9 cellular contexts compared by ENCODE assay signal in genomic region chr21:43352568-43353281, GRCh38.
DNase-seq lines count a peak whose midpoint lies in the region; ATAC-seq, FAIRE-seq and TF ChIP-seq lines count a peak whose summit lies in the region.
"Had no signal": no experiment of that assay in that cellular context is flagged by ENCODE, and none has a peak within 500 bp of the region (broad histone marks: within the 10 kb centered on the region; RNA-seq: fewer than 3 reads in every experiment).

No MANE protein-coding gene starts in this region.

- POLR2A ChIA-PET in CD4-positive, alpha-beta memory T cell (lab: Charles Lee; ENCODE audit: partially characterized antibody): no interaction called here
- POLR2A ChIA-PET in GM12878 (lab: Charles Lee): interaction anchor here (0.6 to 1.4 kb wide), 7 partner anchors 10 to 1468 kb away, joined by 3 to 6 read pairs (median 3); no protein-coding TSS in a partner anchor

- peaks cover 12% of the 10 kb centered on the region for H3K79me2 ChIP-seq in GM12878 (ENCODE audit: control insufficient read depth, insufficient read depth, low read length)

- DNase-seq in CD4-positive, alpha-beta memory T cell: peak in 4 of 5 donors; percentile 19 to 45 (median 25)
- DNase-seq in GM12878 (ENCODE audit: low read depth, low spot score): peak; percentile 100
- no peak for DNase-seq in Kasumi-1 (lab: John Stamatoyannopoulos, UW)
- DNase-seq in Ammon's horn (ENCODE audit: low spot score): no peak
- no peak for DNase-seq in NOMO-1 (lab: John Stamatoyannopoulos, UW; ENCODE audit: unreplicated experiment in 2 of 2)

- peak overlapping the region in 1 of 8 donors; percentile 30 for H3K4me3 Mint-ChIP-seq in CD4-positive, alpha-beta memory T cell
- H3K4me3 Mint-ChIP-seq: central memory CD8-positive, alpha-beta T cell had no signal

- H3K9ac ChIP-seq in GM12878 (ENCODE audit: control insufficient read depth, insufficient read depth, low read length): peak overlapping the region; percentile 100

- H3K27me3 ChIP-seq in CD4-positive, alpha-beta memory T cell (ENCODE audit: insufficient read depth, low read length): no peaks in the 10 kb centered on the region
- no peaks in the 10 kb centered on the region for H3K27me3 ChIP-seq in GM12878 (replicated peaks in 1 of 2; ENCODE audit: control insufficient read depth in 2 of 2, insufficient read depth in 2 of 2, low read length in 1 of 2)

- CTCF ChIA-PET in CD4-positive, alpha-beta memory T cell (lab: Charles Lee; ENCODE audit: partially characterized antibody): no interaction called here
- CTCF ChIA-PET in GM12878 (lab: Yijun Ruan, JAX): interaction anchor here (0.7 to 2.5 kb wide), 6 partner anchors 34 to 293 kb away, joined by 3 to 9 read pairs (median 3); no protein-coding TSS in a partner anchor

- no peaks in the 10 kb centered on the region for H3K9me3 Mint-ChIP-seq in CD4-positive, alpha-beta memory T cell
- H3K9me3 Mint-ChIP-seq: central memory CD8-positive, alpha-beta T cell had no signal

- BruUV-seq in GM12878 (replicated peaks; lab: Mats Ljungman, UMichigan): no TSS peak

- H3K4me1 ChIP-seq in CD4-positive, alpha-beta memory T cell (ENCODE audit: insufficient read depth, low read length): no peaks in the 10 kb centered on the region
- H3K4me1 ChIP-seq in GM12878 (ENCODE audit: control insufficient read depth, insufficient read depth, low read length): peaks cover 44% of the 10 kb centered on the region

- H2AFZ ChIP-seq in GM12878 (ENCODE audit: control insufficient read depth, low read depth, low read length): peak overlapping the region; percentile 73

- H3K27me3 Mint-ChIP-seq in CD4-positive, alpha-beta memory T cell: no peaks in the 10 kb centered on the region
- H3K27me3 Mint-ChIP-seq: central memory CD8-positive, alpha-beta T cell had no signal

- no peaks in the 10 kb centered on the region for H3K36me3 Mint-ChIP-seq in CD4-positive, alpha-beta memory T cell

- H3K27ac ChIP-seq in CD4-positive, alpha-beta memory T cell (ENCODE audit: low read depth, low read length): no peak overlapping the region
- peak overlapping the region; percentile 100 for H3K27ac ChIP-seq in GM12878 (ENCODE audit: control insufficient read depth, insufficient read depth)

- H3K27ac Mint-ChIP-seq in CD4-positive, alpha-beta memory T cell: peak overlapping the region in 5 of 7 donors; percentile 34 to 66 (median 51)

- TF ChIP-seq CTCF in GM12878 (IDR thresholded peaks at IDR 0.05 in 2 of 3, conservative IDR thresholded peaks at IDR 0.05 in 1 of 3; ENCODE audit: control insufficient read depth in 2 of 3, extremely low read depth in 1 of 3, insufficient read depth in 1 of 3, low read depth in 3 of 3, low read length in 3 of 3): no peak

- WGBS in GM12878 (ENCODE audit: insufficient coverage, insufficient replicate concordance, low lambda C conversion rate, missing lambda C conversion rate): 5% methylated on average over 16 of the region's 16 CpGs

- peak in 1 of 2 experiments; percentile 82; a peak in 2 of 4 replicates for TF ChIP-seq EP300 in GM12878 (IDR thresholded peaks at IDR 0.05; ENCODE audit: borderline replicate concordance in 1 of 2, control insufficient read depth in 1 of 2, low read depth in 2 of 2, low read length in 2 of 2)

- intact Hi-C loops in CD4-positive, alpha-beta memory T cell (cut with micrococcal nuclease): no loop called here
- intact Hi-C loops in GM12878 (cut with micrococcal nuclease; ENCODE audit: unreplicated experiment): loop anchor here (1.0 to 2.0 kb wide), 2 partner anchors 46 to 293 kb away; no protein-coding TSS in a partner anchor

- H3K4me2 ChIP-seq in GM12878 (ENCODE audit: control insufficient read depth, insufficient read depth): peak overlapping the region; percentile 99

- H3K4me3 ChIP-seq in CD4-positive, alpha-beta memory T cell (ENCODE audit: low read length in 2 of 2): no peak overlapping the region
- H3K4me3 ChIP-seq in GM12878: peak overlapping the region; percentile 62

- SMC1A ChIA-PET in GM12878 (lab: Charles Lee; ENCODE audit: uncharacterized antibody, unreplicated experiment): interaction anchor here (0.7 to 2.1 kb wide), 11 partner anchors 17 to 459 kb away, joined by 3 to 6 read pairs (median 3); no protein-coding TSS in a partner anchor

- H4K20me1 ChIP-seq in GM12878 (ENCODE audit: control insufficient read depth, insufficient read depth): no peaks in the 10 kb centered on the region

- H3K9me3 ChIP-seq in CD4-positive, alpha-beta memory T cell (ENCODE audit: control insufficient read depth in 1 of 2, low read length in 2 of 2): no peaks in the 10 kb centered on the region
- H3K9me3 ChIP-seq in GM12878 (replicated peaks; ENCODE audit: control insufficient read depth, insufficient read depth, low read length): no peaks in the 10 kb centered on the region; the same call in 2 of the 3 replicates

- in situ Hi-C loops in GM12878 (cut with MboI): no loop called here

- H3K4me1 Mint-ChIP-seq in CD4-positive, alpha-beta memory T cell: peaks cover 0 to 8% (median under 1%) of the 10 kb centered on the region in 4 donors
- H3K4me1 Mint-ChIP-seq: central memory CD8-positive, alpha-beta T cell had no signal

- RAD21 ChIA-PET in GM12878 (lab: Charles Lee; ENCODE audit: unreplicated experiment): interaction anchor here (0.6 to 2.9 kb wide), 8 partner anchors 34 to 1346 kb away, joined by 3 to 11 read pairs (median 4); partner anchors contain the start of gene PKNOX1

- H3K36me3 ChIP-seq in CD4-positive, alpha-beta memory T cell (ENCODE audit: insufficient read depth, low read length): no peaks in the 10 kb centered on the region
- no peaks in the 10 kb centered on the region for H3K36me3 ChIP-seq in GM12878 (ENCODE audit: control insufficient read depth in 2 of 2, insufficient read depth in 2 of 2, low read length in 1 of 2)

- TF ChIP-seq RAD21 in GM12878 (IDR thresholded peaks at IDR 0.05; ENCODE audit: insufficient read depth, low read depth, low read length): 0 out of 2 replicates have a peak, but pooled peaks have one; percentile 10

- TF ChIP-seq POLR2A in GM12878 (IDR thresholded peaks at IDR 0.05; ENCODE audit: low read depth, low read length): no peak

- peak; percentile 100 for FAIRE-seq in GM12878 (lab: Jason Lieb, UNC)

- ATAC-seq in GM19351 (IDR thresholded peaks at IDR 0.05; ENCODE audit: unreplicated experiment) (peak; percentile 84), HG03432 (IDR thresholded peaks at IDR 0.05; ENCODE audit: unreplicated experiment) (peak; percentile 74), GM12878 (peak; percentile 82), HG02973 (IDR thresholded peaks at IDR 0.05; ENCODE audit: unreplicated experiment) (no peak)

TF ChIP-seq in GM12878, 131 proteins besides CTCF, POLR2A, EP300 and RAD21 (continues in another document):
- peak; percentile 97 for TF ChIP-seq SMAD1 (IDR thresholded peaks at IDR 0.05; ENCODE audit: low read depth, partially characterized antibody)
- no peak for TF ChIP-seq CEBPB (IDR thresholded peaks at IDR 0.05; ENCODE audit: borderline replicate concordance in 1 of 2, low read depth in 2 of 2, low read length in 2 of 2)
- no peak for TF ChIP-seq SUPT20H (IDR thresholded peaks at IDR 0.05; ENCODE audit: borderline replicate concordance, control insufficient read depth, low read depth, low read length)
- peak; percentile 82 for TF ChIP-seq SMAD5 (IDR thresholded peaks at IDR 0.05; ENCODE audit: low read depth)
- TF ChIP-seq BACH1 (IDR thresholded peaks at IDR 0.05; ENCODE audit: borderline replicate concordance): no peak
- no peak for TF ChIP-seq MTA3 (IDR thresholded peaks at IDR 0.05; ENCODE audit: borderline replicate concordance, low read length)
- TF ChIP-seq ZBTB40 (IDR thresholded peaks at IDR 0.05; ENCODE audit: borderline replicate concordance): no peak; the same call in 1 of the 2 replicates
- peak; percentile 98 for TF ChIP-seq POLR2AphosphoS5 (IDR thresholded peaks at IDR 0.05; ENCODE audit: low read length)
- no peak for TF ChIP-seq GABPA (IDR thresholded peaks at IDR 0.05; ENCODE audit: low read depth)
- TF ChIP-seq ZSCAN29 (IDR thresholded peaks at IDR 0.05): no peak
- 0 out of 4 replicates have a peak, but pooled peaks of 1 of the 2 experiments have one; percentile 38 for TF ChIP-seq ETV6 (conservative IDR thresholded peaks at IDR 0.05 in 1 of 2, IDR thresholded peaks at IDR 0.05 in 1 of 2; ENCODE audit: borderline replicate concordance in 1 of 2, low read depth in 1 of 2)
- TF ChIP-seq IKZF1 (conservative IDR thresholded peaks at IDR 0.05): peak; percentile 99
- TF ChIP-seq EGR1 (IDR thresholded peaks at IDR 0.05; ENCODE audit: borderline replicate concordance in 1 of 2, low read depth in 2 of 2, low read length in 2 of 2): no peak
- TF ChIP-seq STAT1 (conservative IDR thresholded peaks at IDR 0.05): peak; percentile 100
- TF ChIP-seq ZNF207 (IDR thresholded peaks at IDR 0.05; ENCODE audit: borderline replicate concordance): peak; percentile 63; the same call in 1 of the 2 replicates
- no peak for TF ChIP-seq MEF2B (IDR thresholded peaks at IDR 0.05; ENCODE audit: partially characterized antibody, poor library complexity, severe bottlenecking)

Comparison
In these comparisons a context has a peak if more than half of its experiments do, and no peak if none do; other contexts are left out.
1. DNase-seq: peak in CD4-positive, alpha-beta memory T cell (4 of 5) and GM12878 (single experiment); none in Kasumi-1 (0 of 2), Ammon's horn (single experiment) and NOMO-1 (0 of 2).